ENCODE assay signal across 15 cellular contexts in genomic region chr17:1559047-1559742, GRCh38. TPM values are rescaled to one million over a fixed set of nuclear protein-coding genes. Genes with fewer than 3 reads are reported as not detected.
DNase-seq lines count a peak whose midpoint lies in the region; ATAC-seq, FAIRE-seq and TF ChIP-seq lines count a peak whose summit lies in the region.
"Had no signal": no experiment of that assay in that cellular context is flagged by ENCODE, and none has a peak within 500 bp of the region (broad histone marks: within the 10 kb centered on the region; RNA-seq: fewer than 3 reads in every experiment).

No MANE protein-coding gene starts in this region.

- H3K27ac Mint-ChIP-seq in astrocyte (ENCODE audit: unreplicated experiment): no peak overlapping the region
- H3K27ac Mint-ChIP-seq in memory B cell: no peak overlapping the region
- H3K27ac Mint-ChIP-seq: activated naive CD8-positive, alpha-beta T cell treated with anti-CD3 and anti-CD28 coated beads, Interleukin-2, amount 50 U/mL, for 24 hours had no signal

- H3K4me2 ChIP-seq in astrocyte (ENCODE audit: low read length): peak overlapping the region; percentile 42

- H3K27me3 Mint-ChIP-seq in astrocyte (ENCODE audit: low read depth, unreplicated experiment) (no peaks in the 10 kb centered on the region), memory B cell (no peaks in the 10 kb centered on the region)
- H3K27me3 Mint-ChIP-seq: activated naive CD8-positive, alpha-beta T cell treated with anti-CD3 and anti-CD28 coated beads, Interleukin-2, amount 50 U/mL, for 24 hours had no signal

- H3K9me3 ChIP-seq in HEK293 (ENCODE audit: control insufficient read depth, insufficient read depth, low read depth, low read length) (no peaks in the 10 kb centered on the region), astrocyte (ENCODE audit: insufficient read depth, low read depth, low read length) (no peaks in the 10 kb centered on the region), spleen (no peaks in the 10 kb centered on the region)
- H3K9me3 ChIP-seq: gastroesophageal sphincter, tibial artery had no signal

- H3K4me3 ChIP-seq in HEK293 (ENCODE audit: low read depth, low read length) (no peak overlapping the region), astrocyte (ENCODE audit: insufficient read depth, low read depth, low read length) (no peak overlapping the region), spleen (no peak overlapping the region)
- H3K4me3 ChIP-seq: gastroesophageal sphincter, lung, tibial artery had no signal

- no peak for ATAC-seq in memory B cell (ENCODE audit: low read depth)
- ATAC-seq in GM18498 (IDR thresholded peaks at IDR 0.05; ENCODE audit: unreplicated experiment): no peak
- ATAC-seq: activated naive CD8-positive, alpha-beta T cell treated with anti-CD3 and anti-CD28 coated beads, Interleukin-2, amount 50 U/mL, for 24 hours; gastroesophageal sphincter had no signal

- H3K79me2 ChIP-seq in astrocyte (ENCODE audit: insufficient read depth, low read length): peaks cover 77% of the 10 kb centered on the region

- H3K27me3 ChIP-seq in astrocyte (ENCODE audit: insufficient read depth, low read length) (no peaks in the 10 kb centered on the region), spleen (replicated peaks in 1 of 7) (no peaks in the 10 kb centered on the region)
- H3K27me3 ChIP-seq: gastroesophageal sphincter, tibial artery had no signal

- no peak for FAIRE-seq in astrocyte (lab: Jason Lieb, UNC)
- FAIRE-seq: endometrium had no signal

- H3K4me1 Mint-ChIP-seq in astrocyte (ENCODE audit: low read depth, unreplicated experiment): peaks cover 27% of the 10 kb centered on the region
- H3K4me1 Mint-ChIP-seq in memory B cell: peaks cover 51% of the 10 kb centered on the region

- no peak overlapping the region for H2AFZ ChIP-seq in astrocyte (ENCODE audit: low read depth, low read length)

- POLR2A ChIA-PET in HEK293 (lab: Yijun Ruan, JAX): no interaction called here

- DNase-seq in astrocyte (ENCODE audit: low read depth) (no peak), memory B cell (ENCODE audit: low spot score in 2 of 2) (no peak), spleen (peak; percentile 66), NCI-H187 (lab: John Stamatoyannopoulos, UW) (no peak), germinal center (ENCODE audit: low spot score) (no peak)
- DNase-seq: activated naive CD8-positive, alpha-beta T cell treated with anti-CD3 and anti-CD28 coated beads, Interleukin-2, amount 50 U/mL, for 24 hours; NCI-H2081; NCI-H69; stimulated activated CD4-positive, alpha-beta T cell treated with anti-CD3 and anti-CD28 coated beads, Interleukin-4, amount 100 ng/mL, for 4 hours; tibial artery had no signal

- H3K9ac ChIP-seq in astrocyte (ENCODE audit: low read length): no peak overlapping the region

- 83 to 90% (median 88%) methylated on average over 8 to 10 of the region's 10 CpGs for WGBS in spleen, 5 donors

- CTCF ChIA-PET in HEK293 (lab: Yijun Ruan, JAX): interaction anchor here (0.7 to 2.8 kb wide), 3 partner anchors 15 to 60 kb away, joined by 3 to 10 read pairs (median 4); no protein-coding TSS in a partner anchor

- H3K4me3 Mint-ChIP-seq in astrocyte (ENCODE audit: unreplicated experiment) (peak overlapping the region; percentile 45), memory B cell (peak overlapping the region; percentile 37)
- H3K4me3 Mint-ChIP-seq: activated naive CD8-positive, alpha-beta T cell treated with anti-CD3 and anti-CD28 coated beads, Interleukin-2, amount 50 U/mL, for 24 hours had no signal

- TF ChIP-seq POLR2A in spleen (IDR thresholded peaks at IDR 0.05): no peak

- TF ChIP-seq CTCF in HEK293 (tag by site-specific recombination; IDR thresholded peaks at IDR 0.05): no peak
- no peak for TF ChIP-seq CTCF in astrocyte (IDR thresholded peaks at IDR 0.05; ENCODE audit: insufficient read depth, low read depth, low read length)
- TF ChIP-seq CTCF in spleen (IDR thresholded peaks at IDR 0.05 in 8 of 11, conservative IDR thresholded peaks at IDR 0.05 in 3 of 11): no peak

- no peak overlapping the region for H3K27ac ChIP-seq in HEK293 (ENCODE audit: extremely low read depth, low read depth, low read length)
- no peak overlapping the region for H3K27ac ChIP-seq in astrocyte (ENCODE audit: low read depth, low read length)
- H3K27ac ChIP-seq in spleen: peak overlapping the region in 3 of 8 donors; percentile 5 to 96 (median 88)
- H3K27ac ChIP-seq: tibial artery had no signal

- intact Hi-C loops in spleen (cut with DNase I; ENCODE audit: low total_unique reads): no loop called here

- peaks cover 74% of the 10 kb centered on the region for H4K20me1 ChIP-seq in astrocyte (ENCODE audit: insufficient read depth, low read length)

- H3K9me3 Mint-ChIP-seq in astrocyte (ENCODE audit: unreplicated experiment) (no peaks in the 10 kb centered on the region), memory B cell (no peaks in the 10 kb centered on the region)
- H3K9me3 Mint-ChIP-seq: activated naive CD8-positive, alpha-beta T cell treated with anti-CD3 and anti-CD28 coated beads, Interleukin-2, amount 50 U/mL, for 24 hours had no signal

- peaks cover 23% of the 10 kb centered on the region for H3K36me3 Mint-ChIP-seq in astrocyte (ENCODE audit: low read depth, unreplicated experiment)
- H3K36me3 Mint-ChIP-seq in memory B cell: no peaks in the 10 kb centered on the region

- peaks cover 10 to 46% of the 10 kb centered on the region in 2 experiments; a peak in 2 of 3 replicates for H3K36me3 ChIP-seq in HEK293 (ENCODE audit: control insufficient read depth in 2 of 2, insufficient read depth in 1 of 2, low read length in 2 of 2)
- peaks cover 12% of the 10 kb centered on the region for H3K36me3 ChIP-seq in astrocyte (ENCODE audit: insufficient read depth, low read length)
- H3K36me3 ChIP-seq in spleen: peaks cover 0 to 34% (median 0%) of the 10 kb centered on the region in 6 donors

- H3K4me1 ChIP-seq in HEK293 (ENCODE audit: control insufficient read depth, insufficient read depth, low read length) (peaks cover 6% of the 10 kb centered on the region), astrocyte (ENCODE audit: insufficient read depth, low read length) (peaks cover 21% of the 10 kb centered on the region), spleen (peaks cover 29 to 90% (median 72%) of the 10 kb centered on the region in 6 donors)

TF ChIP-seq in HEK293, 187 proteins besides CTCF, POLR2A, EP300 and RAD21:
- TF ChIP-seq GLIS1 (tag by site-specific recombination; IDR thresholded peaks at IDR 0.05) (peak; percentile 67; the same call in 1 of the 2 replicates), ZNF302 (tag by site-specific recombination; IDR thresholded peaks at IDR 0.05; ENCODE audit: low read depth) (no peak)
- TF ChIP-seq, protein P1, sequence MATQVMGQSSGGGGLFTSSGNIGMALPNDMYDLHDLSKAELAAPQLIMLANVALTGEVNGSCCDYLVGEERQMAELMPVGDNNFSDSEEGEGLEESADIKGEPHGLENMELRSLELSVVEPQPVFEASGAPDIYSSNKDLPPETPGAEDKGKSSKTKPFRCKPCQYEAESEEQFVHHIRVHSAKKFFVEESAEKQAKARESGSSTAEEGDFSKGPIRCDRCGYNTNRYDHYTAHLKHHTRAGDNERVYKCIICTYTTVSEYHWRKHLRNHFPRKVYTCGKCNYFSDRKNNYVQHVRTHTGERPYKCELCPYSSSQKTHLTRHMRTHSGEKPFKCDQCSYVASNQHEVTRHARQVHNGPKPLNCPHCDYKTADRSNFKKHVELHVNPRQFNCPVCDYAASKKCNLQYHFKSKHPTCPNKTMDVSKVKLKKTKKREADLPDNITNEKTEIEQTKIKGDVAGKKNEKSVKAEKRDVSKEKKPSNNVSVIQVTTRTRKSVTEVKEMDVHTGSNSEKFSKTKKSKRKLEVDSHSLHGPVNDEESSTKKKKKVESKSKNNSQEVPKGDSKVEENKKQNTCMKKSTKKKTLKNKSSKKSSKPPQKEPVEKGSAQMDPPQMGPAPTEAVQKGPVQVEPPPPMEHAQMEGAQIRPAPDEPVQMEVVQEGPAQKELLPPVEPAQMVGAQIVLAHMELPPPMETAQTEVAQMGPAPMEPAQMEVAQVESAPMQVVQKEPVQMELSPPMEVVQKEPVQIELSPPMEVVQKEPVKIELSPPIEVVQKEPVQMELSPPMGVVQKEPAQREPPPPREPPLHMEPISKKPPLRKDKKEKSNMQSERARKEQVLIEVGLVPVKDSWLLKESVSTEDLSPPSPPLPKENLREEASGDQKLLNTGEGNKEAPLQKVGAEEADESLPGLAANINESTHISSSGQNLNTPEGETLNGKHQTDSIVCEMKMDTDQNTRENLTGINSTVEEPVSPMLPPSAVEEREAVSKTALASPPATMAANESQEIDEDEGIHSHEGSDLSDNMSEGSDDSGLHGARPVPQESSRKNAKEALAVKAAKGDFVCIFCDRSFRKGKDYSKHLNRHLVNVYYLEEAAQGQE (tag by site-specific recombination; IDR thresholded peaks at IDR 0.05): peak; percentile 69
- TF ChIP-seq, protein P2, sequence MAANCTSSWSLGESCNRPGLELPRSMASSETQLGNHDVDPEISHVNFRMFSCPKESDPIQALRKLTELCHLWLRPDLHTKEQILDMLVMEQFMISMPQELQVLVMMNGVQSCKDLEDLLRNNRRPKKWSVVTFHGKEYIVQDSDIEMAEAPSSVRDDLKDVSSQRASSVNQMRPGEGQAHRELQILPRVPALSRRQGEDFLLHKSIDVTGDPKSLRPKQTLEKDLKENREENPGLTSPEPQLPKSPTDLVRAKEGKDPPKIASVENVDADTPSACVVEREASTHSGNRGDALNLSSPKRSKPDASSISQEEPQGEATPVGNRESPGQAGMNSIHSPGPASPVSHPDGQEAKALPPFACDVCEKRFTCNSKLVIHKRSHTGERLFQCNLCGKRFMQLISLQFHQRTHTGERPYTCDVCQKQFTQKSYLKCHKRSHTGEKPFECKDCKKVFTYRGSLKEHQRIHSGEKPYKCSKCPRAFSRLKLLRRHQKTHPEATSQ (tag by site-specific recombination; IDR thresholded peaks at IDR 0.05): no peak
TF ChIP-seq in HEK293: peak in this region for 2.

RNA-seq across cellular contexts. Expression of gene PITPNA, which starts 3.4 kb away (rescaled TPM):
- total RNA-seq in astrocyte: 69.1 and 79.3 TPM in 2 replicates
- 10 to 100 TPM; 47.3 to 88.0 (median 68.9) TPM for total RNA-seq in spleen
- polyA plus RNA-seq in spleen: 10 to 100 TPM; 17.0 to 29.6 (median 17.1) TPM

RNA-seq across cellular contexts. Expression of gene INPP5K, which starts 42.8 kb away (rescaled TPM):
- total RNA-seq in astrocyte (26.4 and 26.7 TPM in 2 replicates), spleen (100 to 1,000 TPM in 1 of 7 donors, 10 to 100 TPM in 6; 43.1 to 107 (median 55.2) TPM)
- polyA plus RNA-seq in spleen: 10 to 100 TPM; 22.3 to 35.8 (median 23.4) TPM
